In the genomic region with DNA sequence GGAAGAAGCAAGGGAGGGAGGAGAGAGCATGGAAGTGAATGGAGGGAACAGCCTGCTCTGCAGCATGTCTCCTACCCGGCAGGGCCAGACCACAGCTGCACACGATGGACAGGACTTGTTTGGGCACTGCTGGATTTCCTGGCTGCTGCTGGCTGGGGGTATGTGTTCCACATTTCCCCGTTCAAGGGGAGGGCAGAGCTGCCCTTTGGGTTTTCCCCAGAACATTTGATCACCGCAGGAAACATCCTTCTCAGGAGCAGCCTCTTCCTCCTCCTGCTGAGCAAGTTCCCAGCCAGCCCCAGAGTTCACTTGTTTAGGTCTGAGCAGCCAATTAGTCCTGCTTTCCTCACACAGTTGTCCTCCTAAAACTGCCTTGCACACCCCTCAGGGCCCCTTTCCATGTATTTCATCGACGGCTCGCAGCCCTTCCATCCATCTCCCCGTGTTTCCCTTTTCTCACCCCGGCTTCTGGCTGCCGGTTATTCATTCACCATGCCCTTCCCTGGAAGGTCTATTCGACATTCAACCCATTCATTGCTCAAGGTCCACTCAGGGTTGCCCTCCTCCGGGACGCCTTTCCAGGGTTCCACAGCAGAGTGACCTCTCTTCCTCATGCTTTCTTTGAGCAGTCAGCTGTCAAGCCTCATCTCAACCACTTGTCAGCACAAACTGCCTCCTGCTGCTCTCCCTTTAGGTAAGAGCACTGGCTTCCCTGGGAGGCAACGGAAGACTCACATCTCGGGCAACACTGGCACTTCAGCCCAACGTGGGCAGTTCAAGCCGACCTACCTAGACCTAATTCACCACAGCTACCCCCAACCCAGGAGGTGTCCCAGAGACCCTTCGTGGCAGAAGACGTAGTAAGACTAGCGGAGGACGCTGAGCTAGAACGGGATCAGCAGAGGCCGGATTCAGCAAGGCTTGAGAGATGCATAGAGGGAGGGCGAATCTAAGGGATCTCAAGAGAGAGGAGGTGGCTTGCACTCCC, we compare ENCODE assay signal across 1 cellular context.
TF ChIP-seq lines count a peak whose summit lies in the region.

No MANE protein-coding gene starts in this region.

TF ChIP-seq in GM23338, 12 proteins besides CTCF, POLR2A, EP300 and RAD21 (continued from another document):
- TF ChIP-seq ZNF462 (CRISPR knock-in tag; IDR thresholded peaks at IDR 0.05) (no peak), EZH2phosphoT487 (IDR thresholded peaks at IDR 0.05; ENCODE audit: unreplicated experiment) (no peak), POLR2AphosphoS5 (IDR thresholded peaks at IDR 0.05; ENCODE audit: low read depth) (no peak), ETS1 (IDR thresholded peaks at IDR 0.05) (no peak)
- TF ChIP-seq, protein P1, sequence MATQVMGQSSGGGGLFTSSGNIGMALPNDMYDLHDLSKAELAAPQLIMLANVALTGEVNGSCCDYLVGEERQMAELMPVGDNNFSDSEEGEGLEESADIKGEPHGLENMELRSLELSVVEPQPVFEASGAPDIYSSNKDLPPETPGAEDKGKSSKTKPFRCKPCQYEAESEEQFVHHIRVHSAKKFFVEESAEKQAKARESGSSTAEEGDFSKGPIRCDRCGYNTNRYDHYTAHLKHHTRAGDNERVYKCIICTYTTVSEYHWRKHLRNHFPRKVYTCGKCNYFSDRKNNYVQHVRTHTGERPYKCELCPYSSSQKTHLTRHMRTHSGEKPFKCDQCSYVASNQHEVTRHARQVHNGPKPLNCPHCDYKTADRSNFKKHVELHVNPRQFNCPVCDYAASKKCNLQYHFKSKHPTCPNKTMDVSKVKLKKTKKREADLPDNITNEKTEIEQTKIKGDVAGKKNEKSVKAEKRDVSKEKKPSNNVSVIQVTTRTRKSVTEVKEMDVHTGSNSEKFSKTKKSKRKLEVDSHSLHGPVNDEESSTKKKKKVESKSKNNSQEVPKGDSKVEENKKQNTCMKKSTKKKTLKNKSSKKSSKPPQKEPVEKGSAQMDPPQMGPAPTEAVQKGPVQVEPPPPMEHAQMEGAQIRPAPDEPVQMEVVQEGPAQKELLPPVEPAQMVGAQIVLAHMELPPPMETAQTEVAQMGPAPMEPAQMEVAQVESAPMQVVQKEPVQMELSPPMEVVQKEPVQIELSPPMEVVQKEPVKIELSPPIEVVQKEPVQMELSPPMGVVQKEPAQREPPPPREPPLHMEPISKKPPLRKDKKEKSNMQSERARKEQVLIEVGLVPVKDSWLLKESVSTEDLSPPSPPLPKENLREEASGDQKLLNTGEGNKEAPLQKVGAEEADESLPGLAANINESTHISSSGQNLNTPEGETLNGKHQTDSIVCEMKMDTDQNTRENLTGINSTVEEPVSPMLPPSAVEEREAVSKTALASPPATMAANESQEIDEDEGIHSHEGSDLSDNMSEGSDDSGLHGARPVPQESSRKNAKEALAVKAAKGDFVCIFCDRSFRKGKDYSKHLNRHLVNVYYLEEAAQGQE (IDR thresholded peaks at IDR 0.05; ENCODE audit: unreplicated experiment), result no peak
